ENCODE assay signal across 1 cellular context in genomic region chr6:110140650-110141049, GRCh38.
TF ChIP-seq lines count a peak whose summit lies in the region.

No MANE protein-coding gene starts in this region.

TF ChIP-seq in K562, 482 proteins besides CTCF, POLR2A, EP300 and RAD21 (continued from another document):
- TF ChIP-seq CEBPG (CRISPR knock-in tag; IDR thresholded peaks at IDR 0.05) (peak; percentile 45; the same call in 1 of the 2 replicates), CEBPG (tag; conservative IDR thresholded peaks at IDR 0.05 in 1 of 2, IDR thresholded peaks at IDR 0.05 in 1 of 2) (peak; percentile 55 to 98), TRIM24 (IDR thresholded peaks at IDR 0.05) (peak; percentile 71 to 81; a peak in 2 of 4 replicates), MGA (IDR thresholded peaks at IDR 0.05) (peak; percentile 50; the same call in 1 of the 2 replicates), ZNF766 (CRISPR knock-in tag; conservative IDR thresholded peaks at IDR 0.05) (peak; percentile 64), NRF1 (conservative IDR thresholded peaks at IDR 0.05 in 1 of 2, IDR thresholded peaks at IDR 0.05 in 1 of 2) (no peak), FUS (optimal IDR thresholded peaks at IDR 0.05; ENCODE audit: low read depth, low read length) (no peak), SOX6 (IDR thresholded peaks at IDR 0.05) (peak; percentile 45; the same call in 1 of the 2 replicates), JUND (IDR thresholded peaks at IDR 0.05; ENCODE audit: borderline replicate concordance, low read depth, low read length) (peak; percentile 29; the same call in 1 of the 2 replicates), JUND (tag; IDR thresholded peaks at IDR 0.05; ENCODE audit: borderline replicate concordance, low read depth, low read length) (no peak), JUNB (CRISPR knock-in tag; conservative IDR thresholded peaks at IDR 0.05) (no peak), ILK (tag; IDR thresholded peaks at IDR 0.05; ENCODE audit: borderline replicate concordance, low read depth) (no peak)
- TF ChIP-seq, protein P1, sequence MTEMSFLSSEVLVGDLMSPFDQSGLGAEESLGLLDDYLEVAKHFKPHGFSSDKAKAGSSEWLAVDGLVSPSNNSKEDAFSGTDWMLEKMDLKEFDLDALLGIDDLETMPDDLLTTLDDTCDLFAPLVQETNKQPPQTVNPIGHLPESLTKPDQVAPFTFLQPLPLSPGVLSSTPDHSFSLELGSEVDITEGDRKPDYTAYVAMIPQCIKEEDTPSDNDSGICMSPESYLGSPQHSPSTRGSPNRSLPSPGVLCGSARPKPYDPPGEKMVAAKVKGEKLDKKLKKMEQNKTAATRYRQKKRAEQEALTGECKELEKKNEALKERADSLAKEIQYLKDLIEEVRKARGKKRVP (CRISPR knock-in tag; IDR thresholded peaks at IDR 0.05), result peak; percentile 57
- TF ChIP-seq, protein P2, sequence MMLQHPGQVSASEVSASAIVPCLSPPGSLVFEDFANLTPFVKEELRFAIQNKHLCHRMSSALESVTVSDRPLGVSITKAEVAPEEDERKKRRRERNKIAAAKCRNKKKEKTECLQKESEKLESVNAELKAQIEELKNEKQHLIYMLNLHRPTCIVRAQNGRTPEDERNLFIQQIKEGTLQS (IDR thresholded peaks at IDR 0.05), result peak; percentile 80
- TF ChIP-seq, protein P2 (CRISPR knock-in tag; conservative IDR thresholded peaks at IDR 0.05), result no peak
